Comparison of ENCODE assay signal across 1 cellular context in the genomic region with DNA sequence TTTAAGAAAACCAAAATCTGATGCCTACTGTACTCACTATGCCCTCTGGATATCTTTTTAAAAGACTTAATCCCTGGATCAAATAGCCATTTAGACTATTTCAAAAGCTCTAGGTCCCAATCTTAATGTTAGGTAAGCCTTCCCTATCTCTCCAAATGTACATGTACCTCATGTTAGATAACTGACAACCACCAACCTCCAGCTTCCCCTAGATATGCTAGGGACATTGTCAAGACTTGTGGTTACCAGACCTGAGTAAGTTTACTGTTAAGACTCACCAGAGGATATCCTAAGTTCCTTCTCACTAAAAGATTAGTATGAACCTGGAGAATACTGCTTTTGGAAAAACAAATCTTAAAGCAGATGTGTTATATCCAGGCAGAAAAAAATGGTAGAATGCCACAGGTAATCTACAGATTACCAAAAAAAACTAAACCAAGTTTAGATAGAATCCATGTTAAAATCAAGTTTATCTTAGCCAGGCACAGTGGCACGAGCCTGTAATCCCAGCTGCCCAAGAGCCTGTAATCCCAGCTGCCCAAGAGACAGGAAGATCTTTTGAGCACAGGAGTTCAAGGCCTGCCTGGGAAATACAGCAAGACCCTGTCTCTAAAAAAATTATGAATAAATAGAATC.
TF ChIP-seq lines count a peak whose summit lies in the region.

No MANE protein-coding gene starts in this region.

TF ChIP-seq in K562, 482 proteins besides CTCF, POLR2A, EP300 and RAD21 (continued from another document and continues in another):
- no peak for TF ChIP-seq ZNF445 (CRISPR knock-in tag; IDR thresholded peaks at IDR 0.05; ENCODE audit: low read depth)
- no peak for TF ChIP-seq JUND (IDR thresholded peaks at IDR 0.05; ENCODE audit: borderline replicate concordance, low read depth, low read length)
- no peak; the same call in 2 of the 3 replicates for TF ChIP-seq JUND (tag; IDR thresholded peaks at IDR 0.05; ENCODE audit: borderline replicate concordance, low read depth, low read length)
- TF ChIP-seq MAFG (tag; conservative IDR thresholded peaks at IDR 0.05), result no peak
- no peak for TF ChIP-seq PHF8 (IDR thresholded peaks at IDR 0.05; ENCODE audit: borderline replicate concordance, low read length)
- TF ChIP-seq FOXA1 (IDR thresholded peaks at IDR 0.05; ENCODE audit: borderline replicate concordance), result no peak
- no peak for TF ChIP-seq ZEB2 (IDR thresholded peaks at IDR 0.05)
- no peak for TF ChIP-seq NR3C1 (CRISPR knock-in tag; IDR thresholded peaks at IDR 0.05)
- no peak for TF ChIP-seq IRF2 (CRISPR knock-in tag; IDR thresholded peaks at IDR 0.05)
- TF ChIP-seq SLC30A9 (CRISPR knock-in tag; IDR thresholded peaks at IDR 0.05), result no peak
- TF ChIP-seq SRF (CRISPR knock-in tag; IDR thresholded peaks at IDR 0.05), result no peak
- TF ChIP-seq ZNF589 (CRISPR knock-in tag; IDR thresholded peaks at IDR 0.05; ENCODE audit: low read depth), result no peak
- TF ChIP-seq RBM25 (IDR thresholded peaks at IDR 0.05; ENCODE audit: low read depth, low read length, severe bottlenecking), result no peak
- TF ChIP-seq XRCC4 (IDR thresholded peaks at IDR 0.05; ENCODE audit: extremely low read depth, insufficient read depth, insufficient read length), result no peak
- TF ChIP-seq NONO (IDR thresholded peaks at IDR 0.05; ENCODE audit: low read depth in 2 of 2, low read length in 1 of 2), result no peak
- peak in 1 of 2 experiments; percentile 29; a peak in 1 of 4 replicates for TF ChIP-seq RCOR1 (IDR thresholded peaks at IDR 0.05; ENCODE audit: borderline replicate concordance in 1 of 2, low read depth in 2 of 2, low read length in 2 of 2)
- no peak for TF ChIP-seq SAFB (IDR thresholded peaks at IDR 0.05; ENCODE audit: borderline replicate concordance, low read depth, low read length)
- TF ChIP-seq NUFIP1 (IDR thresholded peaks at IDR 0.05; ENCODE audit: partially characterized antibody), result no peak
- TF ChIP-seq DACH1 (IDR thresholded peaks at IDR 0.05; ENCODE audit: partially characterized antibody), result no peak
- TF ChIP-seq MTA3 (IDR thresholded peaks at IDR 0.05; ENCODE audit: borderline replicate concordance), result no peak
- no peak for TF ChIP-seq HNRNPL (IDR thresholded peaks at IDR 0.05; ENCODE audit: low read depth, low read length)
- no peak for TF ChIP-seq TGIF2 (CRISPR knock-in tag; IDR thresholded peaks at IDR 0.05)
- TF ChIP-seq DDX20 (tag; IDR thresholded peaks at IDR 0.05; ENCODE audit: low read depth), result no peak
- no peak for TF ChIP-seq ZNF224 (CRISPR knock-in tag; IDR thresholded peaks at IDR 0.05)
- TF ChIP-seq ARNT (IDR thresholded peaks at IDR 0.05), result no peak
- TF ChIP-seq NRF1 (conservative IDR thresholded peaks at IDR 0.05 in 1 of 2, IDR thresholded peaks at IDR 0.05 in 1 of 2), result no peak
- TF ChIP-seq ZFP1 (CRISPR knock-in tag; IDR thresholded peaks at IDR 0.05), result no peak
- no peak for TF ChIP-seq ZKSCAN8 (CRISPR knock-in tag; IDR thresholded peaks at IDR 0.05)
- no peak for TF ChIP-seq CHD4 (IDR thresholded peaks at IDR 0.05; ENCODE audit: insufficient read depth, insufficient replicate concordance, low read depth, low read length, poor library complexity, severe bottlenecking)
- no peak for TF ChIP-seq MTF1 (CRISPR knock-in tag; IDR thresholded peaks at IDR 0.05; ENCODE audit: borderline replicate concordance)
- no peak for TF ChIP-seq POLR2G (IDR thresholded peaks at IDR 0.05; ENCODE audit: low read depth, low read length)
- TF ChIP-seq PYGO2 (tag; IDR thresholded peaks at IDR 0.05), result no peak
- TF ChIP-seq, protein P1, sequence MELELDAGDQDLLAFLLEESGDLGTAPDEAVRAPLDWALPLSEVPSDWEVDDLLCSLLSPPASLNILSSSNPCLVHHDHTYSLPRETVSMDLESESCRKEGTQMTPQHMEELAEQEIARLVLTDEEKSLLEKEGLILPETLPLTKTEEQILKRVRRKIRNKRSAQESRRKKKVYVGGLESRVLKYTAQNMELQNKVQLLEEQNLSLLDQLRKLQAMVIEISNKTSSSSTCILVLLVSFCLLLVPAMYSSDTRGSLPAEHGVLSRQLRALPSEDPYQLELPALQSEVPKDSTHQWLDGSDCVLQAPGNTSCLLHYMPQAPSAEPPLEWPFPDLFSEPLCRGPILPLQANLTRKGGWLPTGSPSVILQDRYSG (tag; conservative IDR thresholded peaks at IDR 0.05; ENCODE audit: low read depth), result no peak
- no peak for TF ChIP-seq ZNF778 (CRISPR knock-in tag; IDR thresholded peaks at IDR 0.05)
- TF ChIP-seq SOX6 (IDR thresholded peaks at IDR 0.05), result peak; percentile 21; the same call in 1 of the 2 replicates
- TF ChIP-seq, protein P2, sequence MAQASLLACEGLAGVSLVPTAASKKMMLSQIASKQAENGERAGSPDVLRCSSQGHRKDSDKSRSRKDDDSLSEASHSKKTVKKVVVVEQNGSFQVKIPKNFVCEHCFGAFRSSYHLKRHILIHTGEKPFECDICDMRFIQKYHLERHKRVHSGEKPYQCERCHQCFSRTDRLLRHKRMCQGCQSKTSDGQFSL (CRISPR knock-in tag; IDR thresholded peaks at IDR 0.05), result no peak
- TF ChIP-seq, protein P2 (tag; IDR thresholded peaks at IDR 0.05), result no peak
- no peak for TF ChIP-seq HNRNPLL (IDR thresholded peaks at IDR 0.05; ENCODE audit: low read depth, low read length, poor library complexity, severe bottlenecking)
- no peak for TF ChIP-seq SRSF1 (IDR thresholded peaks at IDR 0.05; ENCODE audit: low read depth, low read length)
- no peak for TF ChIP-seq ZNF232 (CRISPR knock-in tag; IDR thresholded peaks at IDR 0.05)
- TF ChIP-seq SMARCA4 (IDR thresholded peaks at IDR 0.05), result 0 out of 2 replicates have a peak, but pooled peaks have one; percentile 25
- TF ChIP-seq ZNF766 (CRISPR knock-in tag; conservative IDR thresholded peaks at IDR 0.05), result no peak
- TF ChIP-seq ZNF75A (CRISPR knock-in tag; IDR thresholded peaks at IDR 0.05), result no peak
- no peak for TF ChIP-seq ZNF785 (CRISPR knock-in tag; IDR thresholded peaks at IDR 0.05)
- no peak for TF ChIP-seq NFXL1 (CRISPR knock-in tag; IDR thresholded peaks at IDR 0.05)
- TF ChIP-seq TRIM28 (IDR thresholded peaks at IDR 0.05), result no peak
- no peak for TF ChIP-seq ZNF212 (CRISPR knock-in tag; IDR thresholded peaks at IDR 0.05)
- no peak for TF ChIP-seq ILF3 (IDR thresholded peaks at IDR 0.05; ENCODE audit: borderline replicate concordance)
- no peak for TF ChIP-seq PCBP1 (IDR thresholded peaks at IDR 0.05; ENCODE audit: low read depth, low read length, poor library complexity, severe bottlenecking)
- no peak for TF ChIP-seq MCM7 (IDR thresholded peaks at IDR 0.05)
- no peak for TF ChIP-seq CHD2 (IDR thresholded peaks at IDR 0.05; ENCODE audit: low read depth, low read length)
- TF ChIP-seq NBN (IDR thresholded peaks at IDR 0.05; ENCODE audit: low read depth), result no peak
- no peak for TF ChIP-seq ZNF695 (CRISPR knock-in tag; IDR thresholded peaks at IDR 0.05)
- TF ChIP-seq, protein P3, sequence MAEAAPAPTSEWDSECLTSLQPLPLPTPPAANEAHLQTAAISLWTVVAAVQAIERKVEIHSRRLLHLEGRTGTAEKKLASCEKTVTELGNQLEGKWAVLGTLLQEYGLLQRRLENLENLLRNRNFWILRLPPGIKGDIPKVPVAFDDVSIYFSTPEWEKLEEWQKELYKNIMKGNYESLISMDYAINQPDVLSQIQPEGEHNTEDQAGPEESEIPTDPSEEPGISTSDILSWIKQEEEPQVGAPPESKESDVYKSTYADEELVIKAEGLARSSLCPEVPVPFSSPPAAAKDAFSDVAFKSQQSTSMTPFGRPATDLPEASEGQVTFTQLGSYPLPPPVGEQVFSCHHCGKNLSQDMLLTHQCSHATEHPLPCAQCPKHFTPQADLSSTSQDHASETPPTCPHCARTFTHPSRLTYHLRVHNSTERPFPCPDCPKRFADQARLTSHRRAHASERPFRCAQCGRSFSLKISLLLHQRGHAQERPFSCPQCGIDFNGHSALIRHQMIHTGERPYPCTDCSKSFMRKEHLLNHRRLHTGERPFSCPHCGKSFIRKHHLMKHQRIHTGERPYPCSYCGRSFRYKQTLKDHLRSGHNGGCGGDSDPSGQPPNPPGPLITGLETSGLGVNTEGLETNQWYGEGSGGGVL (CRISPR knock-in tag; IDR thresholded peaks at IDR 0.05), result no peak
- TF ChIP-seq, protein P4, sequence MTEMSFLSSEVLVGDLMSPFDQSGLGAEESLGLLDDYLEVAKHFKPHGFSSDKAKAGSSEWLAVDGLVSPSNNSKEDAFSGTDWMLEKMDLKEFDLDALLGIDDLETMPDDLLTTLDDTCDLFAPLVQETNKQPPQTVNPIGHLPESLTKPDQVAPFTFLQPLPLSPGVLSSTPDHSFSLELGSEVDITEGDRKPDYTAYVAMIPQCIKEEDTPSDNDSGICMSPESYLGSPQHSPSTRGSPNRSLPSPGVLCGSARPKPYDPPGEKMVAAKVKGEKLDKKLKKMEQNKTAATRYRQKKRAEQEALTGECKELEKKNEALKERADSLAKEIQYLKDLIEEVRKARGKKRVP (CRISPR knock-in tag; IDR thresholded peaks at IDR 0.05), result no peak
- TF ChIP-seq SPI1 (IDR thresholded peaks at IDR 0.05; ENCODE audit: borderline replicate concordance, low read depth, low read length), result no peak
- TF ChIP-seq, protein P5, sequence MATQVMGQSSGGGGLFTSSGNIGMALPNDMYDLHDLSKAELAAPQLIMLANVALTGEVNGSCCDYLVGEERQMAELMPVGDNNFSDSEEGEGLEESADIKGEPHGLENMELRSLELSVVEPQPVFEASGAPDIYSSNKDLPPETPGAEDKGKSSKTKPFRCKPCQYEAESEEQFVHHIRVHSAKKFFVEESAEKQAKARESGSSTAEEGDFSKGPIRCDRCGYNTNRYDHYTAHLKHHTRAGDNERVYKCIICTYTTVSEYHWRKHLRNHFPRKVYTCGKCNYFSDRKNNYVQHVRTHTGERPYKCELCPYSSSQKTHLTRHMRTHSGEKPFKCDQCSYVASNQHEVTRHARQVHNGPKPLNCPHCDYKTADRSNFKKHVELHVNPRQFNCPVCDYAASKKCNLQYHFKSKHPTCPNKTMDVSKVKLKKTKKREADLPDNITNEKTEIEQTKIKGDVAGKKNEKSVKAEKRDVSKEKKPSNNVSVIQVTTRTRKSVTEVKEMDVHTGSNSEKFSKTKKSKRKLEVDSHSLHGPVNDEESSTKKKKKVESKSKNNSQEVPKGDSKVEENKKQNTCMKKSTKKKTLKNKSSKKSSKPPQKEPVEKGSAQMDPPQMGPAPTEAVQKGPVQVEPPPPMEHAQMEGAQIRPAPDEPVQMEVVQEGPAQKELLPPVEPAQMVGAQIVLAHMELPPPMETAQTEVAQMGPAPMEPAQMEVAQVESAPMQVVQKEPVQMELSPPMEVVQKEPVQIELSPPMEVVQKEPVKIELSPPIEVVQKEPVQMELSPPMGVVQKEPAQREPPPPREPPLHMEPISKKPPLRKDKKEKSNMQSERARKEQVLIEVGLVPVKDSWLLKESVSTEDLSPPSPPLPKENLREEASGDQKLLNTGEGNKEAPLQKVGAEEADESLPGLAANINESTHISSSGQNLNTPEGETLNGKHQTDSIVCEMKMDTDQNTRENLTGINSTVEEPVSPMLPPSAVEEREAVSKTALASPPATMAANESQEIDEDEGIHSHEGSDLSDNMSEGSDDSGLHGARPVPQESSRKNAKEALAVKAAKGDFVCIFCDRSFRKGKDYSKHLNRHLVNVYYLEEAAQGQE (CRISPR knock-in tag; IDR thresholded peaks at IDR 0.05; ENCODE audit: low read depth), result no peak
- TF ChIP-seq, protein P6, sequence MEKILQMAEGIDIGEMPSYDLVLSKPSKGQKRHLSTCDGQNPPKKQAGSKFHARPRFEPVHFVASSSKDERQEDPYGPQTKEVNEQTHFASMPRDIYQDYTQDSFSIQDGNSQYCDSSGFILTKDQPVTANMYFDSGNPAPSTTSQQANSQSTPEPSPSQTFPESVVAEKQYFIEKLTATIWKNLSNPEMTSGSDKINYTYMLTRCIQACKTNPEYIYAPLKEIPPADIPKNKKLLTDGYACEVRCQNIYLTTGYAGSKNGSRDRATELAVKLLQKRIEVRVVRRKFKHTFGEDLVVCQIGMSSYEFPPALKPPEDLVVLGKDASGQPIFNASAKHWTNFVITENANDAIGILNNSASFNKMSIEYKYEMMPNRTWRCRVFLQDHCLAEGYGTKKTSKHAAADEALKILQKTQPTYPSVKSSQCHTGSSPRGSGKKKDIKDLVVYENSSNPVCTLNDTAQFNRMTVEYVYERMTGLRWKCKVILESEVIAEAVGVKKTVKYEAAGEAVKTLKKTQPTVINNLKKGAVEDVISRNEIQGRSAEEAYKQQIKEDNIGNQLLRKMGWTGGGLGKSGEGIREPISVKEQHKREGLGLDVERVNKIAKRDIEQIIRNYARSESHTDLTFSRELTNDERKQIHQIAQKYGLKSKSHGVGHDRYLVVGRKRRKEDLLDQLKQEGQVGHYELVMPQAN (IDR thresholded peaks at IDR 0.05; ENCODE audit: borderline replicate concordance), result no peak
- no peak for TF ChIP-seq ZNF592 (IDR thresholded peaks at IDR 0.05)
- TF ChIP-seq HNRNPUL1 (IDR thresholded peaks at IDR 0.05; ENCODE audit: low read length), result no peak
- no peak for TF ChIP-seq KLF1 (tag; IDR thresholded peaks at IDR 0.05)
- TF ChIP-seq TEAD4 (IDR thresholded peaks at IDR 0.05; ENCODE audit: low read length), result peak; percentile 75
- no peak for TF ChIP-seq TEAD4 (CRISPR knock-in tag; IDR thresholded peaks at IDR 0.05; ENCODE audit: borderline replicate concordance)
- TF ChIP-seq SMAD1 (IDR thresholded peaks at IDR 0.05; ENCODE audit: low read depth, low read length, partially characterized antibody), result no peak
